In genomic region chr20:5831539-5832237, GRCh38 we compare ENCODE assay signal across 23 cellular contexts.
DNase-seq lines count a peak whose midpoint lies in the region; ATAC-seq and TF ChIP-seq lines count a peak whose summit lies in the region.
"Had no signal": no experiment of that assay in that cellular context is flagged by ENCODE, and none has a peak within 500 bp of the region (broad histone marks: within the 10 kb centered on the region; RNA-seq: fewer than 3 reads in every experiment).

No MANE protein-coding gene starts in this region.

- H3K4me3 Mint-ChIP-seq in CD4-positive, CD25-positive, alpha-beta regulatory T cell: no peak overlapping the region
- H3K4me3 Mint-ChIP-seq in activated T-cell treated with anti-CD3 and anti-CD28 coated beads, Interleukin-2, amount 50 U/mL, for 24 hours: no peak overlapping the region
- H3K4me3 Mint-ChIP-seq: CD14-positive monocyte; CD4-positive, alpha-beta memory T cell had no signal

- H3K9ac ChIP-seq in GM23248: no peak overlapping the region
- H3K9ac ChIP-seq: BLaER1 treated with 17β-estradiol and CSF1 and Interleukin-3, amounts not matched to agents 10 nM and 100 nM had no signal

- H3K36me3 Mint-ChIP-seq in CD4-positive, CD25-positive, alpha-beta regulatory T cell: peaks cover 17% of the 10 kb centered on the region
- peaks cover 14% of the 10 kb centered on the region for H3K36me3 Mint-ChIP-seq in activated T-cell treated with anti-CD3 and anti-CD28 coated beads, Interleukin-2, amount 50 U/mL, for 24 hours (ENCODE audit: low read depth)

- no peak for DNase-seq in left ventricle myocardium inferior
- no peak for DNase-seq in right cardiac atrium
- no peak for DNase-seq in CD4-positive, CD25-positive, alpha-beta regulatory T cell
- no peak for DNase-seq in WERI-Rb-1
- peak; percentile 15 to 86 (median 54) for DNase-seq in head of caudate nucleus
- no peak for DNase-seq in activated T-cell treated with anti-CD3 and anti-CD28 coated beads, Interleukin-2, amount 50 U/mL, for 24 hours
- DNase-seq in GM23248: no peak
- no peak for DNase-seq in NCI-H82 treated with DMSO at 0.1 percent for 48 hours (lab: John Stamatoyannopoulos, UW; ENCODE audit: unreplicated experiment)
- DNase-seq: 8988T; ACHN; AML-193; BE2C; Calu3; CD4-positive, alpha-beta memory T cell; COR-L47; DMS53; DMS79 treated with DMSO at 0.1 percent for 48 hours; GF-D8; H7 had no signal

- H3K4me3 ChIP-seq in left ventricle myocardium inferior: no peak overlapping the region
- H3K4me3 ChIP-seq in right cardiac atrium (ENCODE audit: low read length): no peak overlapping the region
- H3K4me3 ChIP-seq in CD4-positive, CD25-positive, alpha-beta regulatory T cell (ENCODE audit: low read depth, low read length): no peak overlapping the region
- no peak overlapping the region for H3K4me3 ChIP-seq in WERI-Rb-1 (ENCODE audit: low read depth, low read length)
- H3K4me3 ChIP-seq in GM23248: no peak overlapping the region
- H3K4me3 ChIP-seq: A549; BLaER1 treated with 17β-estradiol and CSF1 and Interleukin-3, amounts not matched to agents 10 nM and 100 nM had no signal

- H3K27ac Mint-ChIP-seq in CD4-positive, CD25-positive, alpha-beta regulatory T cell: peak overlapping the region in 2 of 3 donors; percentile 1 to 26
- H3K27ac Mint-ChIP-seq in activated T-cell treated with anti-CD3 and anti-CD28 coated beads, Interleukin-2, amount 50 U/mL, for 24 hours: no peak overlapping the region

- 95% methylated on average over 12 of the region's 12 CpGs for WGBS in right cardiac atrium
- WGBS in GM23248 (ENCODE audit: low coverage in 1 of 2, low lambda C conversion rate in 2 of 2, missing lambda C conversion rate in 2 of 2), 2 experiments: 78 to 81% methylated on average over 12 of the region's 12 CpGs

- no peaks in the 10 kb centered on the region for H3K9me3 ChIP-seq in left ventricle myocardium inferior (replicated peaks)
- H3K9me3 ChIP-seq in right cardiac atrium (ENCODE audit: control insufficient read depth, low read length): no peaks in the 10 kb centered on the region
- peaks cover 0 to 12% of the 10 kb centered on the region in 2 experiments for H3K9me3 ChIP-seq in CD4-positive, CD25-positive, alpha-beta regulatory T cell (ENCODE audit: control insufficient read depth in 2 of 2, low read length in 2 of 2)
- no peaks in the 10 kb centered on the region for H3K9me3 ChIP-seq in WERI-Rb-1 (ENCODE audit: severe bottlenecking)
- no peaks in the 10 kb centered on the region for H3K9me3 ChIP-seq in GM23248 (ENCODE audit: low read depth)
- H3K9me3 ChIP-seq: A549, BE2C had no signal

- in situ Hi-C loops in GM23248 (cut with MboI): no loop called here

- intact Hi-C loops in left ventricle myocardium inferior (cut with micrococcal nuclease) (no loop called here), right cardiac atrium (cut with DNase I) (loop anchor here in 1 of 4 donors (10.0 kb wide), 1 partner anchor 53 kb away; no protein-coding TSS in a partner anchor), head of caudate nucleus (cut with DNase I) (no loop called here)

- H3K27me3 ChIP-seq in left ventricle myocardium inferior (ENCODE audit: low read depth): no peaks in the 10 kb centered on the region
- H3K27me3 ChIP-seq in right cardiac atrium (ENCODE audit: control insufficient read depth, insufficient read depth): no peaks in the 10 kb centered on the region
- no peaks in the 10 kb centered on the region for H3K27me3 ChIP-seq in CD4-positive, CD25-positive, alpha-beta regulatory T cell (ENCODE audit: control insufficient read depth, insufficient read depth, low read length)
- H3K27me3 ChIP-seq in WERI-Rb-1 (ENCODE audit: insufficient read depth, low read depth, severe bottlenecking): no peaks in the 10 kb centered on the region
- H3K27me3 ChIP-seq in GM23248 (replicated peaks; ENCODE audit: insufficient read depth): no peaks in the 10 kb centered on the region
- H3K27me3 ChIP-seq: BE2C; BLaER1 treated with 17β-estradiol and CSF1 and Interleukin-3, amounts not matched to agents 10 nM and 100 nM had no signal

- H3K4me1 ChIP-seq in left ventricle myocardium inferior (peaks cover 57% of the 10 kb centered on the region), right cardiac atrium (ENCODE audit: control insufficient read depth, insufficient read depth, low read length) (peaks cover 9% of the 10 kb centered on the region), GM23248 (ENCODE audit: insufficient read depth) (peaks cover 10% of the 10 kb centered on the region)
- H3K4me1 ChIP-seq in CD4-positive, CD25-positive, alpha-beta regulatory T cell (ENCODE audit: control insufficient read depth, insufficient read depth, low read length, poor library complexity, severe bottlenecking): peaks cover 21% of the 10 kb centered on the region

- ATAC-seq in right cardiac atrium: no peak
- ATAC-seq in CD4-positive, CD25-positive, alpha-beta regulatory T cell (ENCODE audit: low read depth in 2 of 2): no peak
- ATAC-seq: A549, HCT116 had no signal

- peaks cover 6% of the 10 kb centered on the region for H3K27me3 Mint-ChIP-seq in CD4-positive, CD25-positive, alpha-beta regulatory T cell
- no peaks in the 10 kb centered on the region for H3K27me3 Mint-ChIP-seq in activated T-cell treated with anti-CD3 and anti-CD28 coated beads, Interleukin-2, amount 50 U/mL, for 24 hours
- H3K27me3 Mint-ChIP-seq: CD4-positive, alpha-beta memory T cell had no signal

- H3K9me3 Mint-ChIP-seq in CD4-positive, CD25-positive, alpha-beta regulatory T cell: peaks cover 0 to 12% (median 2%) of the 10 kb centered on the region in 7 donors
- peaks cover 6% of the 10 kb centered on the region for H3K9me3 Mint-ChIP-seq in activated T-cell treated with anti-CD3 and anti-CD28 coated beads, Interleukin-2, amount 50 U/mL, for 24 hours
- H3K9me3 Mint-ChIP-seq: CD14-positive monocyte had no signal

- TF ChIP-seq CTCF in left ventricle myocardium inferior (IDR thresholded peaks at IDR 0.05; ENCODE audit: borderline replicate concordance): no peak
- no peak for TF ChIP-seq CTCF in WERI-Rb-1 (IDR thresholded peaks at IDR 0.05; ENCODE audit: low read depth, low read length)

- H3K27ac ChIP-seq in left ventricle myocardium inferior (replicated peaks) (peak overlapping the region; percentile 84), right cardiac atrium (ENCODE audit: low read length) (no peak overlapping the region), WERI-Rb-1 (peak overlapping the region; percentile 35; the same call in 1 of the 2 replicates), GM23248 (no peak overlapping the region)
- H3K27ac ChIP-seq in CD4-positive, CD25-positive, alpha-beta regulatory T cell (ENCODE audit: insufficient read depth, low read length, poor library complexity, severe bottlenecking): no peak overlapping the region
- H3K27ac ChIP-seq: A549; BLaER1 treated with 17β-estradiol and CSF1 and Interleukin-3, amounts not matched to agents 10 nM and 100 nM had no signal

- H3K4me2 ChIP-seq in GM23248 (ENCODE audit: unreplicated experiment): no peak overlapping the region
- H3K4me2 ChIP-seq: A549; BLaER1 treated with 17β-estradiol and CSF1 and Interleukin-3, amounts not matched to agents 10 nM and 100 nM had no signal

- H3F3A ChIP-seq in GM23248 (ENCODE audit: insufficient read depth): no peaks in the 10 kb centered on the region

- H4K20me1 ChIP-seq in GM23248 (ENCODE audit: insufficient read depth): no peaks in the 10 kb centered on the region
- H4K20me1 ChIP-seq: BLaER1 treated with 17β-estradiol and CSF1 and Interleukin-3, amounts not matched to agents 10 nM and 100 nM had no signal

- H3K36me3 ChIP-seq in left ventricle myocardium inferior (no peaks in the 10 kb centered on the region), WERI-Rb-1 (no peaks in the 10 kb centered on the region), GM23248 (ENCODE audit: low read depth) (no peaks in the 10 kb centered on the region)
- H3K36me3 ChIP-seq in CD4-positive, CD25-positive, alpha-beta regulatory T cell (ENCODE audit: control insufficient read depth, insufficient read depth, low read length): peaks cover 2% of the 10 kb centered on the region
- H3K36me3 ChIP-seq: BE2C had no signal

- no peak overlapping the region for H2AFZ ChIP-seq in GM23248

- no peaks in the 10 kb centered on the region for H3K9me2 ChIP-seq in GM23248 (ENCODE audit: insufficient read depth)

- peaks cover 27 to 41% (median 32%) of the 10 kb centered on the region in 4 donors for H3K4me1 Mint-ChIP-seq in CD4-positive, CD25-positive, alpha-beta regulatory T cell
- peaks cover 26% of the 10 kb centered on the region for H3K4me1 Mint-ChIP-seq in activated T-cell treated with anti-CD3 and anti-CD28 coated beads, Interleukin-2, amount 50 U/mL, for 24 hours (ENCODE audit: low read depth)

- H3K79me2 ChIP-seq in GM23248 (ENCODE audit: insufficient read depth): no peaks in the 10 kb centered on the region

Comparison
In these comparisons a context has a peak if more than half of its experiments do, and no peak if none do; other contexts are left out.
1. H3K27ac ChIP-seq: peak in left ventricle myocardium inferior (single experiment) and WERI-Rb-1 (single experiment); none in right cardiac atrium (single experiment), CD4-positive, CD25-positive, alpha-beta regulatory T cell (single experiment) and GM23248 (single experiment).
2. DNase-seq: peak in head of caudate nucleus (42 of 42); none in left ventricle myocardium inferior (single experiment), right cardiac atrium (0 of 3), CD4-positive, CD25-positive, alpha-beta regulatory T cell (0 of 3), WERI-Rb-1 (single experiment), activated T-cell treated with anti-CD3 and anti-CD28 coated beads, Interleukin-2, amount 50 U/mL, for 24 hours (single experiment), GM23248 (single experiment) and NCI-H82 treated with DMSO at 0.1 percent for 48 hours (single experiment).